10 cellular contexts compared by ENCODE assay signal in the genomic region with DNA sequence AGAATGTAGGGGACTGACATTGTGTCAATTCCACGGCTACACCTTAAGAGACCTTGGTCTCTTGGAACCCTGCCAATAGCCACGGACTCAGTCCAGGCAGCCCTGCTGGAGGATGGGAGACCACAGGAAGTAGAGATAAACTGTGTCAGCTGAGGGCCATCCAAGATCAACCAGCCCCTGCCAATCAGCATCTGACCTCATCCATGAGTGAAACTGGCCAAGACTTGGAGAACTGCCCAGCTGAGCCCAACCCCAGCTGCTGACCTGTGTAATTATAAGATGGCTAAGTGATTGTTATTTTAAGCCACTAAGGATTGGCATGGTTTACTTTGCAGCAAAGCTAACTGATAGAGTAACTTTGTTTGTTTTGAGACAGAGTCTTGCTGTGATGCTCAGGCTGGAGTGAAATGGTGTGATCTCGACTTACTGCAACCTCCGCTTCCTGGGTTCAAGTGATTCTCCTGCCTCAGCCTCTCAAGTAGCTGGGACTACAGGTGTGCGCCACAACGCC. TPM values are rescaled to one million over a fixed set of nuclear protein-coding genes. Genes with fewer than 3 reads are reported as not detected.
DNase-seq lines count a peak whose midpoint lies in the region; ATAC-seq, FAIRE-seq and TF ChIP-seq lines count a peak whose summit lies in the region.
"Had no signal": no experiment of that assay in that cellular context is flagged by ENCODE, and none has a peak within 500 bp of the region (broad histone marks: within the 10 kb centered on the region; RNA-seq: fewer than 3 reads in every experiment).

No MANE protein-coding gene starts in this region.

- H2AFZ ChIP-seq in MM.1S (ENCODE audit: low read length): no peak overlapping the region

- no peaks in the 10 kb centered on the region for H3K79me2 ChIP-seq in MM.1S (ENCODE audit: low read length)

- intact Hi-C loops in left cardiac atrium (cut with DNase I): loop anchor here in 1 of 2 donors (5.0 kb wide), 1 partner anchor 34 kb away; no protein-coding TSS in a partner anchor

- H3K9ac ChIP-seq in MM.1S (ENCODE audit: low read length): no peak overlapping the region

- no peak overlapping the region for H3K27ac ChIP-seq in MM.1S (ENCODE audit: low read length)
- H3K27ac ChIP-seq: 22Rv1 had no signal

- ATAC-seq in left cardiac atrium (peak; percentile 93 to 95), HG03521 (IDR thresholded peaks at IDR 0.05; ENCODE audit: unreplicated experiment) (no peak)

- H3K4me3 ChIP-seq in MM.1S (ENCODE audit: low read length): no peak overlapping the region

- H4K20me1 ChIP-seq in MM.1S (ENCODE audit: insufficient read depth, low read length): no peaks in the 10 kb centered on the region

- no peaks in the 10 kb centered on the region for H3K4me1 ChIP-seq in MM.1S (ENCODE audit: low read length)

- DNase-seq in DMS 273 (lab: John Stamatoyannopoulos, UW; ENCODE audit: unreplicated experiment) (peak; percentile 59), DMS 273 treated with DMSO at 0.1 percent for 48 hours (lab: John Stamatoyannopoulos, UW) (no peak), UCSD-AML1 (lab: John Stamatoyannopoulos, UW; ENCODE audit: unreplicated experiment) (peak; percentile 17), left cardiac atrium (peak; percentile 91), urothelium cell line (ENCODE audit: low spot score) (peak; percentile 20), GM19238 (ENCODE audit: insufficient read length, low spot score) (no peak), MM.1S (no peak)
- DNase-seq: stimulated activated CD4-positive, alpha-beta T cell treated with anti-CD3 and anti-CD28 coated beads, Interleukin-12 subunit alpha, Interleukin-12 subunit beta, amount 100 ng/mL, for 4 hours had no signal

- no peaks in the 10 kb centered on the region for H3K27me3 ChIP-seq in MM.1S (replicated peaks; ENCODE audit: insufficient read depth, low read length)

- no peaks in the 10 kb centered on the region for H3K9me3 ChIP-seq in MM.1S (replicated peaks; ENCODE audit: insufficient read depth, low read length)

- no peaks in the 10 kb centered on the region for H3K36me3 ChIP-seq in MM.1S (replicated peaks; ENCODE audit: insufficient read depth, low read length)

- no peak for TF ChIP-seq CTCF in MM.1S (IDR thresholded peaks at IDR 0.05; ENCODE audit: low read length)

- H3K9me2 ChIP-seq in MM.1S (replicated peaks; ENCODE audit: insufficient read depth, low read length): no peaks in the 10 kb centered on the region

- H3K4me2 ChIP-seq in MM.1S (ENCODE audit: low read depth, low read length): no peak overlapping the region

- no peak for FAIRE-seq in urothelium cell line (lab: Jason Lieb, UNC)

- no peaks in the 10 kb centered on the region for H3F3A ChIP-seq in MM.1S (ENCODE audit: insufficient read depth, low read length)

RNA-seq across cellular contexts. Expression of a gene that starts 13.3 kb away (rescaled TPM):
- total RNA-seq in left cardiac atrium: 100 to 1,000 TPM; 491 to 596 TPM

RNA-seq across cellular contexts. Expression of a gene that starts 42.7 kb away (rescaled TPM):
- 10 to 100 TPM; 37.0 to 44.4 TPM for total RNA-seq in left cardiac atrium

Comparison
In these comparisons a context has a peak if more than half of its experiments do, and no peak if none do; other contexts are left out.
1. DNase-seq: peak in DMS 273 (single experiment), UCSD-AML1 (single experiment), left cardiac atrium (single experiment) and urothelium cell line (single experiment); none in DMS 273 treated with DMSO at 0.1 percent for 48 hours (single experiment), GM19238 (single experiment) and MM.1S (single experiment).